In the genomic region with DNA sequence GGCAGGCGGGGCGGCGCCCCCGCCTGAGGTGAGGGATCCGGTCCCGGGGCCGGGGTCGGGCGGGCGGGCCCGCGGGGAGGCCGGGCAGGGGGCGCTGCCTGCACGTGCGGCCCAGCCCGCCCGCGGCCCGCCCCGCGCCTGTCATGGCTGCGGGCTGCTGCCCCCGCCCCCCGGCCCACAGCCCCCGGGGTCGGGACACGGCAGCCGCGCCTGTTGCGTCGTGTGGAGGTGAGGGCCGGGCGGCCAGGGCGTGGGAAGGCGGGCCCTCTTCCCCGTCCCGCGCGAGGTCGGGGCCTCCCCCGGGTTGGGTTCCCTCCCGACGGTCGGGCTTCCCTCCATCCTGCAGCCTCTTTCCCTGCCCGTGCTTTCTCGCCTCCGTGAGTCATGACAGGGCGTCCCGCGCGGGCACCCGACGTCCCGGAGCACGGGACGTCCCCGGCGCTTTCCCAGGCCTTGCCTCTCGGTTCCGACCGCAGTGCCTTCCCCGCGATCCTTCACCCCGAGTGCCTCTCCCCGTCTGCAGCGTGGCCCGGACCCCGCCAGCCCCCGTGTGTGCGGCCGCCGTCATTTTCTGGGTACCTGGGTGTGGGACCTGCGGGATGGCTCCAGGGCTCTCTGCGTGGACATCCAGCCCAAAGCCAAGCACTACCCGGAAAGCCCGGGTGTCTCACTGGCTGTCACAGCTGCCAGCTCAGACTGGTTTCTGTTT, we compare ENCODE assay signal across 8 cellular contexts.
DNase-seq lines count a peak whose midpoint lies in the region; ATAC-seq lines count a peak whose summit lies in the region.

No MANE protein-coding gene starts in this region.

- H3K27me3 ChIP-seq in CD8-positive, alpha-beta memory T cell (ENCODE audit: insufficient read depth, low read length, poor library complexity, severe bottlenecking) = no peaks in the 10 kb centered on the region

- H3K27ac ChIP-seq in CD8-positive, alpha-beta memory T cell (ENCODE audit: low read depth, low read length) = peak overlapping the region; percentile 28
- H3K27ac ChIP-seq in epithelial cell of prostate = peak overlapping the region; percentile 85

- CTCF ChIA-PET in CD8-positive, alpha-beta memory T cell (lab: Charles Lee) = interaction anchor here (0.7 kb wide), 1 partner anchor 77 kb away, joined by 3 read pairs; a partner anchor contains a TSS

- peaks cover 10% of the 10 kb centered on the region for H3K4me1 ChIP-seq in CD8-positive, alpha-beta memory T cell (ENCODE audit: insufficient read depth, low read length)

- POLR2A ChIA-PET in CD8-positive, alpha-beta memory T cell (lab: Charles Lee) = interaction anchor here (0.6 to 1.1 kb wide), 2 partner anchors 66 to 303 kb away, joined by 3 to 4 read pairs; a partner anchor contains a TSS

- H3K4me3 Mint-ChIP-seq in CD8-positive, alpha-beta memory T cell = peak overlapping the region; percentile 88 to 94 (median 90)

- peaks cover 0 to 4% (median 0%) of the 10 kb centered on the region in 3 donors for H3K36me3 Mint-ChIP-seq in CD8-positive, alpha-beta memory T cell

- peak; percentile 44 to 72 (median 61) for DNase-seq in CD8-positive, alpha-beta memory T cell
- DNase-seq in NCI-H2171 treated with DMSO at 0.1 percent for 48 hours (lab: John Stamatoyannopoulos, UW) = peak; percentile 23
- DNase-seq in activated T-cell treated with anti-CD3 and anti-CD28 coated beads for 4 hours = peak; percentile 32
- DNase-seq in epithelial cell of prostate (ENCODE audit: low read depth, low spot score) = no peak
- peak; percentile 31 for DNase-seq in mucosa of gallbladder (ENCODE audit: low spot score)
- DNase-seq in stimulated activated CD8-positive, alpha-beta memory T cell treated with anti-CD3 and anti-CD28 coated beads, Interleukin-4, amount 100 ng/mL, for 1 hour (ENCODE audit: low read depth in 2 of 2, low spot score in 1 of 2) = peak; percentile 7 to 8

- no peaks in the 10 kb centered on the region for H3K36me3 ChIP-seq in CD8-positive, alpha-beta memory T cell (ENCODE audit: insufficient read depth, low read length)

- no peaks in the 10 kb centered on the region for H3K9me3 Mint-ChIP-seq in CD8-positive, alpha-beta memory T cell

- peak overlapping the region; percentile 66 for H3K4me3 ChIP-seq in CD8-positive, alpha-beta memory T cell (ENCODE audit: low read length)

- no peaks in the 10 kb centered on the region for H3K9me3 ChIP-seq in CD8-positive, alpha-beta memory T cell (ENCODE audit: low read length)

- no peaks in the 10 kb centered on the region for H3K27me3 Mint-ChIP-seq in CD8-positive, alpha-beta memory T cell

- ATAC-seq in GM21529 (IDR thresholded peaks at IDR 0.05; ENCODE audit: unreplicated experiment) = peak; percentile 18
- ATAC-seq in GM18870 (IDR thresholded peaks at IDR 0.05; ENCODE audit: unreplicated experiment) = no peak

- peaks cover 28 to 32% (median 29%) of the 10 kb centered on the region in 3 donors for H3K4me1 Mint-ChIP-seq in CD8-positive, alpha-beta memory T cell

- H3K27ac Mint-ChIP-seq in CD8-positive, alpha-beta memory T cell = peak overlapping the region; percentile 76 to 98 (median 84)
